ENCODE assay signal across 13 cellular contexts in the genomic region with DNA sequence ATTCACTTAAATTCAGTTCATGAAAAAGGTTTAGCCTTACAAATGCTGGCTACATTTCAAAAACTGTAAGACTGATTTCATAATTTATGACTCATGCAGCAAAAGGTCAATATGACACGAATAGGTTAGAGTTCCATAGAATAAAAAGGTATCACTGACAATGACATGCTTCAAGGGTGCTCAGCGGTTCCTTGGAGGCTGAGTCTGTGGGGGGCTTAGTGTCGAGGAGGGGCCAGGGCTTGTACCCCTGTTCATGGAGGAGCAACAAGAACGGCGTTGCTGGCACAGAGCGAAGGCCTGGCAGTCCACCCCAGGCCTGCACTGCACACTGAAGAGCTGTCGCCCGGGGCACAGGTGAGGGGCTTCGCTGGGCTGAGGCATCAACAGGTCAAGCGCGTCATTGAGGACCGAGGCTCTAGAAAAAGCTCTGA.
DNase-seq lines count a peak whose midpoint lies in the region; ATAC-seq, FAIRE-seq and TF ChIP-seq lines count a peak whose summit lies in the region.
"Had no signal": no experiment of that assay in that cellular context is flagged by ENCODE, and none has a peak within 500 bp of the region (broad histone marks: within the 10 kb centered on the region; RNA-seq: fewer than 3 reads in every experiment).

No MANE protein-coding gene starts in this region.

- H3K27me3 ChIP-seq in adipocyte (replicated peaks; ENCODE audit: control insufficient read depth, insufficient read depth, low read length): no peaks in the 10 kb centered on the region
- H3K27me3 ChIP-seq: testis had no signal

- peak; percentile 55 for DNase-seq in HS-27A (ENCODE audit: low read depth)
- DNase-seq in adipocyte (ENCODE audit: low read depth): peak; percentile 86
- DNase-seq in amygdala (lab: John Stamatoyannopoulos, UW): no peak
- no peak for DNase-seq in DMS 273 treated with DMSO at 0.1 percent for 48 hours (lab: John Stamatoyannopoulos, UW)
- no peak for DNase-seq in foreskin melanocyte
- DNase-seq: caudate nucleus, glutamatergic neuron, NCI-H2171, RPMI8226, testis had no signal

- H3K4me1 ChIP-seq in adipocyte (ENCODE audit: control insufficient read depth, insufficient read depth, low read length): peaks cover 29% of the 10 kb centered on the region
- H3K4me1 ChIP-seq: testis had no signal

- no peak for ATAC-seq in GM18520 (IDR thresholded peaks at IDR 0.05; ENCODE audit: unreplicated experiment)

- H3K27ac ChIP-seq in 22Rv1: peak overlapping the region; percentile 19; the same call in 1 of the 2 replicates
- H3K27ac ChIP-seq: testis had no signal

- H3K9me3 ChIP-seq in adipocyte (ENCODE audit: control insufficient read depth, low read length): no peaks in the 10 kb centered on the region
- H3K9me3 ChIP-seq: testis had no signal

- no peak overlapping the region for H3K9ac ChIP-seq in adipocyte (ENCODE audit: low read length)

- H3K4me3 ChIP-seq in adipocyte (ENCODE audit: low read length): no peak overlapping the region
- H3K4me3 ChIP-seq: testis had no signal

- peak; percentile 36 for FAIRE-seq in islet of Langerhans (lab: Jason Lieb, UNC)

- H3K36me3 ChIP-seq in adipocyte (ENCODE audit: control insufficient read depth, insufficient read depth, low read length, severe bottlenecking): no peaks in the 10 kb centered on the region

- no peak for TF ChIP-seq CTCF in 22Rv1 (IDR thresholded peaks at IDR 0.05)

Comparison
In these comparisons a context has a peak if more than half of its experiments do, and no peak if none do; other contexts are left out.
1. DNase-seq: peak in HS-27A (single experiment) and adipocyte (single experiment); none in amygdala (0 of 56), DMS 273 treated with DMSO at 0.1 percent for 48 hours (single experiment) and foreskin melanocyte (single experiment).